21 cellular contexts compared by ENCODE assay signal in genomic region chr16:67412294-67412693, GRCh38. TPM values are rescaled to one million over a fixed set of nuclear protein-coding genes. Genes with fewer than 3 reads are reported as not detected.
"Had no signal": no experiment of that assay in that cellular context is flagged by ENCODE, and none has a peak within 500 bp of the region (broad histone marks: within the 10 kb centered on the region; RNA-seq: fewer than 3 reads in every experiment).

No MANE protein-coding gene starts in this region.

- H2AFZ ChIP-seq: hepatocyte had no signal

- H3K27me3 ChIP-seq: colonic mucosa, esophagus squamous epithelium, hepatocyte, right atrium auricular region, sigmoid colon had no signal

- H3K4me3 Mint-ChIP-seq: memory B cell; naive thymus-derived CD4-positive, alpha-beta T cell had no signal

- H3K9me3 ChIP-seq: colonic mucosa, esophagus squamous epithelium, left ventricle myocardium inferior, lower lobe of right lung, neutrophil, right atrium auricular region, sigmoid colon had no signal

- DNase-seq: colonic mucosa; dermis blood vessel endothelial cell; esophagus squamous epithelium; foreskin melanocyte; head of caudate nucleus; kidney; left cardiac atrium; left ventricle myocardium inferior; lower lobe of right lung; naive thymus-derived CD4-positive, alpha-beta T cell; posterior cingulate gyrus; sigmoid colon; stimulated activated CD4-positive, alpha-beta T cell treated with anti-CD3 and anti-CD28 coated beads, Interleukin-12 subunit alpha, Interleukin-12 subunit beta, amount 100 ng/mL, for 4 hours; stimulated activated naive CD4-positive, alpha-beta T cell treated with Interleukin-2 at 50 U/mL for 16 hours had no signal

- H3K9me3 Mint-ChIP-seq: memory B cell had no signal

- H3K79me2 ChIP-seq: hepatocyte had no signal

- H3K36me3 Mint-ChIP-seq: memory B cell; naive thymus-derived CD4-positive, alpha-beta T cell had no signal

- H3K4me3 ChIP-seq: colonic mucosa, esophagus squamous epithelium, hepatocyte, left ventricle myocardium inferior, lower lobe of right lung, right atrium auricular region, sigmoid colon, skin epidermis had no signal

- H3K27ac Mint-ChIP-seq: memory B cell had no signal

- ATAC-seq: left cardiac atrium; lower lobe of right lung; naive thymus-derived CD4-positive, alpha-beta T cell had no signal

- H3K36me3 ChIP-seq: colonic mucosa, esophagus squamous epithelium, left ventricle myocardium inferior, lower lobe of right lung, neutrophil, right atrium auricular region had no signal

- H3K27ac ChIP-seq: colonic mucosa, esophagus squamous epithelium, hepatocyte, left ventricle myocardium inferior, lower lobe of right lung, neutrophil, right atrium auricular region, sigmoid colon had no signal

- H3K4me1 ChIP-seq: colonic mucosa had no signal

- H3K4me2 ChIP-seq: hepatocyte had no signal

- FAIRE-seq: kidney had no signal

RNA-seq across cellular contexts. Expression of gene ZDHHC1, which starts 4.0 kb away (rescaled TPM):
- polyA plus RNA-seq: naive thymus-derived CD4-positive, alpha-beta T cell had no signal

RNA-seq across cellular contexts. Expression of gene HSD11B2, which starts 18.6 kb away (rescaled TPM):
- total RNA-seq: dermis blood vessel endothelial cell, mononuclear cell, right atrium auricular region had no signal
- polyA plus RNA-seq: naive thymus-derived CD4-positive, alpha-beta T cell had no signal

RNA-seq across cellular contexts. Expression of gene TPPP3, which starts 19.0 kb away (rescaled TPM):
- total RNA-seq: dermis blood vessel endothelial cell, epithelial cell of proximal tubule had no signal
